ENCODE assay signal across 7 cellular contexts in the genomic region with DNA sequence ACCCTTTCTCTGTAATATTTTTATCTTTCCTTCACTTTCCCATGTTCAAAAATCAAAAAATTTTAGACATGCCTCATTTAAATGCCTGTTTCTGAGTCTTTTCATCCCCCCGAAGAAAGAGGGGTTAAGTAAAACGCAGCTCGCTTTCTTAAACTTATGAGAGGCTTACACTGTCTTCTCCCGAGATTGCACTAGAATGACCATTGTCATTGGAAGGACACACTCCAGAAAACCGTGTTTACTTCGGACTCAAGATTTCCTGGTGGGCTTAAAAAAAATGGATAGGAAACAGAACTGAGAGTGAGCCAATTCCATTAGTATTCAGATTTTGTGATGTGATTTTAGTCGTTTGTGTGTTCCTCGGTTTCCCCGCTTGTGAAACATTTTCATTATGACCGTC. TPM values are rescaled to one million over a fixed set of nuclear protein-coding genes. Genes with fewer than 3 reads are reported as not detected.
A peak's percentile ranks its signal among the peaks of the same experiment; 100 is the strongest.
DNase-seq lines count a peak whose midpoint lies in the region; ATAC-seq and TF ChIP-seq lines count a peak whose summit lies in the region.

No MANE protein-coding gene starts in this region.

- H3K36me3 Mint-ChIP-seq in HFFc6 (ENCODE audit: low read depth) (no peaks in the 10 kb centered on the region; the same call in 1 of the 2 replicates), immature natural killer cell (no peaks in the 10 kb centered on the region)
- H3K36me3 Mint-ChIP-seq in activated T-helper 17 cell treated with anti-CD3 and anti-CD28 coated beads, Interleukin-2, amount 50 U/mL, for 72 hours (ENCODE audit: low read depth), result peaks cover 15% of the 10 kb centered on the region
- H3K36me3 Mint-ChIP-seq in stimulated activated naive B cell treated with anti-CD40 and anti-IgM and Interleukin-4, amounts not matched to agents 10 μg/mL and 1 μg/mL and 100 μg/mL, for 72 hours, result no peaks in the 10 kb centered on the region

- H3K27ac Mint-ChIP-seq in HFFc6 (peak overlapping the region; percentile 97), immature natural killer cell (peak overlapping the region in 3 of 6 donors; percentile 54 to 81 (median 62))
- peak overlapping the region; percentile 97 for H3K27ac Mint-ChIP-seq in activated T-helper 17 cell treated with anti-CD3 and anti-CD28 coated beads, Interleukin-2, amount 50 U/mL, for 72 hours
- peak overlapping the region; percentile 83 for H3K27ac Mint-ChIP-seq in stimulated activated naive B cell treated with anti-CD40 and anti-IgM and Interleukin-4, amounts not matched to agents 10 μg/mL and 1 μg/mL and 100 μg/mL, for 72 hours

- H3K9me3 Mint-ChIP-seq in HFFc6 (no peaks in the 10 kb centered on the region), immature natural killer cell (no peaks in the 10 kb centered on the region)
- H3K9me3 Mint-ChIP-seq in activated T-helper 17 cell treated with anti-CD3 and anti-CD28 coated beads, Interleukin-2, amount 50 U/mL, for 72 hours, result no peaks in the 10 kb centered on the region
- H3K9me3 Mint-ChIP-seq in stimulated activated naive B cell treated with anti-CD40 and anti-IgM and Interleukin-4, amounts not matched to agents 10 μg/mL and 1 μg/mL and 100 μg/mL, for 72 hours, result no peaks in the 10 kb centered on the region

- TF ChIP-seq CTCF in HFFc6 (IDR thresholded peaks at IDR 0.05), result no peak

- H3K4me3 Mint-ChIP-seq in HFFc6 (peak overlapping the region; percentile 99), immature natural killer cell (peak overlapping the region; percentile 89 to 97 (median 92))
- peak overlapping the region; percentile 99 for H3K4me3 Mint-ChIP-seq in activated T-helper 17 cell treated with anti-CD3 and anti-CD28 coated beads, Interleukin-2, amount 50 U/mL, for 72 hours
- peak overlapping the region; percentile 90 to 98 for H3K4me3 Mint-ChIP-seq in stimulated activated naive B cell treated with anti-CD40 and anti-IgM and Interleukin-4, amounts not matched to agents 10 μg/mL and 1 μg/mL and 100 μg/mL, for 72 hours

- ATAC-seq in activated T-helper 17 cell treated with anti-CD3 and anti-CD28 coated beads, Interleukin-2, amount 50 U/mL, for 72 hours (replicated peaks), result no peak
- no peak for ATAC-seq in stimulated activated naive B cell treated with anti-CD40 and anti-IgM and Interleukin-4, amounts not matched to agents 10 μg/mL and 1 μg/mL and 100 μg/mL, for 72 hours (replicated peaks)

- no peaks in the 10 kb centered on the region for H3K27me3 Mint-ChIP-seq in HFFc6 (ENCODE audit: insufficient read depth)
- peaks cover 4% of the 10 kb centered on the region for H3K27me3 Mint-ChIP-seq in activated T-helper 17 cell treated with anti-CD3 and anti-CD28 coated beads, Interleukin-2, amount 50 U/mL, for 72 hours
- peaks cover 4 to 17% (median 13%) of the 10 kb centered on the region in 3 donors for H3K27me3 Mint-ChIP-seq in immature natural killer cell (ENCODE audit: low read depth in 3 of 3)
- H3K27me3 Mint-ChIP-seq in stimulated activated naive B cell treated with anti-CD40 and anti-IgM and Interleukin-4, amounts not matched to agents 10 μg/mL and 1 μg/mL and 100 μg/mL, for 72 hours, result peaks cover 4 to 26% of the 10 kb centered on the region in 2 donors

- H3K4me1 Mint-ChIP-seq in HFFc6 (ENCODE audit: low read depth) (peaks cover 41% of the 10 kb centered on the region), immature natural killer cell (peaks cover 22 to 33% of the 10 kb centered on the region in 2 donors)
- H3K4me1 Mint-ChIP-seq in activated T-helper 17 cell treated with anti-CD3 and anti-CD28 coated beads, Interleukin-2, amount 50 U/mL, for 72 hours, result peaks cover 36% of the 10 kb centered on the region
- peaks cover 11 to 24% of the 10 kb centered on the region in 2 donors for H3K4me1 Mint-ChIP-seq in stimulated activated naive B cell treated with anti-CD40 and anti-IgM and Interleukin-4, amounts not matched to agents 10 μg/mL and 1 μg/mL and 100 μg/mL, for 72 hours

- no peak for DNase-seq in HFFc6
- DNase-seq in immature natural killer cell, result no peak
- no peak for DNase-seq in stimulated activated naive B cell treated with anti-CD40 and anti-IgM and Interleukin-4, amounts not matched to agents 10 μg/mL and 1 μg/mL and 100 μg/mL, for 72 hours
- DNase-seq in RPMI8226, result no peak
- DNase-seq in NCI-H446 treated with DMSO at 0.1 percent for 48 hours (lab: John Stamatoyannopoulos, UW), result no peak
- DNase-seq in activated gamma-delta T cell (lab: John Stamatoyannopoulos, UW), result no peak

RNA-seq across cellular contexts. Expression of a gene that starts 1.3 kb away (rescaled TPM):
- total RNA-seq in HFFc6 (2021; fragmentation: NEBNext Ultra II Directional; extraction: Animal tissue kit (Norgen Biotek cat#: 25700)), result 10 to 100 TPM; 10.7 to 14.1 (median 12.8) TPM
- 10 to 100 TPM; 15.3 to 26.7 TPM for total RNA-seq in activated T-helper 17 cell treated with anti-CD3 and anti-CD28 coated beads, Interleukin-2, amount 50 U/mL, for 72 hours
- polyA plus RNA-seq in immature natural killer cell, result under 1 TPM in 2 of 3 donors, not detected in 1; 0.17 to 0.48 TPM

RNA-seq across cellular contexts. Expression of a gene that starts 58.5 kb away (rescaled TPM):
- total RNA-seq in HFFc6 (2021; fragmentation: NEBNext Ultra II Directional; extraction: Animal tissue kit (Norgen Biotek cat#: 25700)), result 1 to 10 TPM; 5.6 to 8.3 (median 7.2) TPM
- 1 to 10 TPM; 2.3 to 9.0 TPM for total RNA-seq in activated T-helper 17 cell treated with anti-CD3 and anti-CD28 coated beads, Interleukin-2, amount 50 U/mL, for 72 hours
- 1 to 10 TPM; 1.3 to 4.7 (median 1.6) TPM for polyA plus RNA-seq in immature natural killer cell
